ENCODE assay signal across 8 cellular contexts in the genomic region with DNA sequence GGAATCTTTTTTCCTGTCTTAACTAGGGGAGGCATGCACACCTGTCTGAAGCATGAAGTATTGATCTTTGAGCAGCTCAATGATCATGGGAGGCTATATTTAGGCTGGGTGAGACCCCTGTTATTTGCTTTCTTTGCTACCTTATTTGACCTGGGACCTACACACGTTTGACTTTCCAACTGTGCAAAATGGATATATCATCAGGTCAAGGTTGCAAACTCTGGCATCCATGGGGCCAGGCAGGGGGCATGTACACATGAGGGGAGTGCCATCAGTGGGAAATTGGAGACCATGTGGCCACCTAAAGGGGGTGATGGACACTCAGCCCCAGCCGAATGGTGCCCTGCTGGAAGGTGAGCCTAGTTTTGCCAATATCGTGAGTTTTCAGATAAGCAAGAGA.
"Had no signal": no experiment of that assay in that cellular context is flagged by ENCODE, and none has a peak within 500 bp of the region (broad histone marks: within the 10 kb centered on the region; RNA-seq: fewer than 3 reads in every experiment).

No MANE protein-coding gene starts in this region.

- H3K4me3 ChIP-seq: GM12878 had no signal

- DNase-seq: GDM1, GF-D8 had no signal

- FAIRE-seq: G401.6, GM12878, GM12891, GM12892, GM18507, GM19239 had no signal

- ATAC-seq: GM12878 had no signal
